14 cellular contexts compared by ENCODE assay signal in genomic region chr17:57957120-57957850, GRCh38. TPM values are rescaled to one million over a fixed set of nuclear protein-coding genes. Genes with fewer than 3 reads are reported as not detected.
DNase-seq lines count a peak whose midpoint lies in the region; ATAC-seq, FAIRE-seq and TF ChIP-seq lines count a peak whose summit lies in the region.
"Had no signal": no experiment of that assay in that cellular context is flagged by ENCODE, and none has a peak within 500 bp of the region (broad histone marks: within the 10 kb centered on the region; RNA-seq: fewer than 3 reads in every experiment).

No MANE protein-coding gene starts in this region.

- peaks cover 12% of the 10 kb centered on the region for H3K27me3 Mint-ChIP-seq in brain
- H3K27me3 Mint-ChIP-seq in natural killer cell treated with Interleukin-12 subunit alpha and Interleukin-12 subunit beta and Interleukin-15 and Interleukin-18, amount 100 ng/mL, for 72 hours: peaks cover 37 to 46% of the 10 kb centered on the region in 2 donors
- H3K27me3 Mint-ChIP-seq in activated T-helper 1 cell treated with anti-CD3 and anti-CD28 coated beads, Interleukin-12 subunit alpha, Interleukin-12 subunit beta, Interleukin-2, Interleukin-4 antibody, amounts not matched to agents 30 ng/mL and 10 ng/mL and 1 ng/mL, durations not matched to agents 14 hours and 24 hours and 36 hours (ENCODE audit: insufficient read depth): peaks cover 63% of the 10 kb centered on the region

- WGBS in suprapubic skin: 98% methylated on average over 8 of the region's 8 CpGs
- WGBS in small intestine, 3 donors: 81 to 85% (median 82%) methylated on average over 8 of the region's 8 CpGs
- WGBS in gastroesophageal sphincter (ENCODE audit: low coverage in 1 of 2), 2 donors: 78 to 95% methylated on average over 3 to 7 of the region's 8 CpGs

- no peaks in the 10 kb centered on the region for H3K9me2 ChIP-seq in HCT116 (ENCODE audit: insufficient read depth)

- no TSS peak for BruUV-seq in HCT116 (replicated peaks; lab: Mats Ljungman, UMichigan)

- H3K9ac ChIP-seq in HCT116 (ENCODE audit: low read length): no peak overlapping the region

- H3K4me1 ChIP-seq in HCT116 (ENCODE audit: control insufficient read depth in 1 of 2, insufficient read depth in 2 of 2, low read length in 2 of 2): peaks cover 38 to 47% of the 10 kb centered on the region in 2 experiments
- H3K4me1 ChIP-seq in suprapubic skin: peaks cover 30% of the 10 kb centered on the region
- peaks cover 0 to 6% of the 10 kb centered on the region in 2 donors for H3K4me1 ChIP-seq in small intestine (ENCODE audit: control insufficient read depth in 2 of 2, insufficient read depth in 1 of 2, low read depth in 1 of 2, low read length in 1 of 2)
- peaks cover 3 to 38% (median 18%) of the 10 kb centered on the region in 3 donors for H3K4me1 ChIP-seq in gastroesophageal sphincter

- H3K27ac Mint-ChIP-seq in brain: peak overlapping the region in 4 of 5 experiments; percentile 8 to 97 (median 69)
- no peak overlapping the region for H3K27ac Mint-ChIP-seq in natural killer cell treated with Interleukin-12 subunit alpha and Interleukin-12 subunit beta and Interleukin-15 and Interleukin-18, amount 100 ng/mL, for 72 hours
- no peak overlapping the region for H3K27ac Mint-ChIP-seq in activated T-helper 1 cell treated with anti-CD3 and anti-CD28 coated beads, Interleukin-12 subunit alpha, Interleukin-12 subunit beta, Interleukin-2, Interleukin-4 antibody, amounts not matched to agents 30 ng/mL and 10 ng/mL and 1 ng/mL, durations not matched to agents 14 hours and 24 hours and 36 hours
- H3K27ac Mint-ChIP-seq: activated naive CD4-positive, alpha-beta T cell treated with anti-CD3 and anti-CD28 coated beads for 36 hours had no signal

- peaks cover 0 to 2% (median 0%) of the 10 kb centered on the region in 5 experiments for H3K9me3 Mint-ChIP-seq in brain
- H3K9me3 Mint-ChIP-seq in natural killer cell treated with Interleukin-12 subunit alpha and Interleukin-12 subunit beta and Interleukin-15 and Interleukin-18, amount 100 ng/mL, for 72 hours: no peaks in the 10 kb centered on the region
- no peaks in the 10 kb centered on the region for H3K9me3 Mint-ChIP-seq in activated T-helper 1 cell treated with anti-CD3 and anti-CD28 coated beads, Interleukin-12 subunit alpha, Interleukin-12 subunit beta, Interleukin-2, Interleukin-4 antibody, amounts not matched to agents 30 ng/mL and 10 ng/mL and 1 ng/mL, durations not matched to agents 14 hours and 24 hours and 36 hours
- H3K9me3 Mint-ChIP-seq: activated naive CD4-positive, alpha-beta T cell treated with anti-CD3 and anti-CD28 coated beads for 36 hours had no signal

- TF ChIP-seq POLR2A in HCT116 (IDR thresholded peaks at IDR 0.05; ENCODE audit: borderline replicate concordance, extremely low read depth, insufficient read depth, insufficient read length) (no peak), suprapubic skin (IDR thresholded peaks at IDR 0.05) (no peak), gastroesophageal sphincter (IDR thresholded peaks at IDR 0.05) (no peak)

- TF ChIP-seq EP300 in suprapubic skin (IDR thresholded peaks at IDR 0.05) (no peak), gastroesophageal sphincter (IDR thresholded peaks at IDR 0.05) (no peak)

- H3K36me3 ChIP-seq in HCT116 (ENCODE audit: control insufficient read depth in 1 of 2, insufficient read depth in 2 of 2, low read length in 2 of 2) (peaks cover 0 to 5% of the 10 kb centered on the region in 2 experiments; a peak in 1 of 4 replicates), suprapubic skin (no peaks in the 10 kb centered on the region), small intestine (ENCODE audit: control insufficient read depth in 2 of 2, insufficient read depth in 2 of 2, low read length in 2 of 2) (no peaks in the 10 kb centered on the region), gastroesophageal sphincter (no peaks in the 10 kb centered on the region)
- H3K36me3 ChIP-seq: HAP-1 had no signal

- TF ChIP-seq CTCF in HCT116 (IDR thresholded peaks at IDR 0.05 in 2 of 3, conservative IDR thresholded peaks at IDR 0.05 in 1 of 3; ENCODE audit: borderline replicate concordance in 1 of 3, insufficient read depth in 1 of 3, low read depth in 2 of 3, low read length in 2 of 3) (no peak), brain (conservative IDR thresholded peaks at IDR 0.05) (no peak), suprapubic skin (IDR thresholded peaks at IDR 0.05) (no peak), gastroesophageal sphincter (IDR thresholded peaks at IDR 0.05) (no peak)

- H3K79me2 ChIP-seq in HCT116 (ENCODE audit: insufficient read depth, low read length): peaks cover 25% of the 10 kb centered on the region

- no peaks in the 10 kb centered on the region for H3K36me3 Mint-ChIP-seq in brain
- no peaks in the 10 kb centered on the region for H3K36me3 Mint-ChIP-seq in natural killer cell treated with Interleukin-12 subunit alpha and Interleukin-12 subunit beta and Interleukin-15 and Interleukin-18, amount 100 ng/mL, for 72 hours
- H3K36me3 Mint-ChIP-seq in activated T-helper 1 cell treated with anti-CD3 and anti-CD28 coated beads, Interleukin-12 subunit alpha, Interleukin-12 subunit beta, Interleukin-2, Interleukin-4 antibody, amounts not matched to agents 30 ng/mL and 10 ng/mL and 1 ng/mL, durations not matched to agents 14 hours and 24 hours and 36 hours (ENCODE audit: low read depth): no peaks in the 10 kb centered on the region

- no peak for ATAC-seq in HCT116
- ATAC-seq in natural killer cell treated with Interleukin-12 subunit alpha and Interleukin-12 subunit beta and Interleukin-15 and Interleukin-18, amount 100 ng/mL, for 72 hours: no peak
- ATAC-seq in gastroesophageal sphincter: no peak
- ATAC-seq: body of pancreas, PC-3 had no signal

- peak overlapping the region in 4 of 5 experiments; percentile 38 to 84 (median 70) for H3K4me3 Mint-ChIP-seq in brain
- peak overlapping the region; percentile 40 for H3K4me3 Mint-ChIP-seq in natural killer cell treated with Interleukin-12 subunit alpha and Interleukin-12 subunit beta and Interleukin-15 and Interleukin-18, amount 100 ng/mL, for 72 hours
- H3K4me3 Mint-ChIP-seq in activated T-helper 1 cell treated with anti-CD3 and anti-CD28 coated beads, Interleukin-12 subunit alpha, Interleukin-12 subunit beta, Interleukin-2, Interleukin-4 antibody, amounts not matched to agents 30 ng/mL and 10 ng/mL and 1 ng/mL, durations not matched to agents 14 hours and 24 hours and 36 hours: no peak overlapping the region
- H3K4me3 Mint-ChIP-seq: activated naive CD4-positive, alpha-beta T cell treated with anti-CD3 and anti-CD28 coated beads for 36 hours had no signal

- CTCF ChIA-PET in HCT116 (lab: Charles Lee): interaction anchor here (1.0 to 2.0 kb wide), 2 partner anchors 59 to 82 kb away, joined by 4 to 5 read pairs; no protein-coding TSS in a partner anchor

- H3K27ac ChIP-seq in HCT116 (ENCODE audit: low read depth, low read length) (no peak overlapping the region), suprapubic skin (no peak overlapping the region), small intestine (ENCODE audit: low read depth in 1 of 2, low read length in 1 of 2) (no peak overlapping the region), gastroesophageal sphincter (peak overlapping the region in 2 of 4 donors; percentile 100)
- H3K27ac ChIP-seq: body of pancreas had no signal

- H3K4me3 ChIP-seq in HCT116 (replicated peaks in 1 of 2; ENCODE audit: low read depth in 1 of 2, low read length in 2 of 2) (no peak overlapping the region), suprapubic skin (no peak overlapping the region), small intestine (ENCODE audit: low read depth in 1 of 2, low read length in 2 of 2) (no peak overlapping the region), gastroesophageal sphincter (no peak overlapping the region)
- H3K4me3 ChIP-seq: body of pancreas, HAP-1 had no signal

- no peaks in the 10 kb centered on the region for H4K20me1 ChIP-seq in HCT116 (ENCODE audit: insufficient read depth)

- no peak for FAIRE-seq in small intestine (lab: Jason Lieb, UNC)

- H3K27me3 ChIP-seq in HCT116 (ENCODE audit: insufficient read depth, low read length) (no peaks in the 10 kb centered on the region), suprapubic skin (no peaks in the 10 kb centered on the region), small intestine (ENCODE audit: control insufficient read depth in 2 of 2, insufficient read depth in 2 of 2, low read length in 2 of 2) (no peaks in the 10 kb centered on the region), gastroesophageal sphincter (no peaks in the 10 kb centered on the region)
- H3K27me3 ChIP-seq: body of pancreas had no signal

- no peak overlapping the region for H2AFZ ChIP-seq in HCT116 (ENCODE audit: low read depth, low read length, poor library complexity, severe bottlenecking)

- no peak for DNase-seq in HCT116 (ENCODE audit: low read depth, low spot score)
- DNase-seq in natural killer cell treated with Interleukin-12 subunit alpha and Interleukin-12 subunit beta and Interleukin-15 and Interleukin-18, amount 100 ng/mL, for 72 hours (ENCODE audit: low spot score): no peak
- peak; percentile 25 to 59 for DNase-seq in suprapubic skin (ENCODE audit: low spot score in 2 of 2)
- no peak for DNase-seq in small intestine
- no peak for DNase-seq in activated T-helper 1 cell treated with anti-CD3 and anti-CD28 coated beads, Interleukin-12 subunit alpha, Interleukin-12 subunit beta, Interleukin-2, Interleukin-4 antibody, amounts not matched to agents 30 ng/mL and 10 ng/mL and 1 ng/mL, durations not matched to agents 14 hours and 24 hours and 36 hours (ENCODE audit: low spot score)
- DNase-seq: activated CD4-positive, alpha-beta T cell treated with anti-CD3 and anti-CD28 coated beads for 4 hours; activated naive CD4-positive, alpha-beta T cell treated with anti-CD3 and anti-CD28 coated beads for 36 hours; erythroblast; PC-3; retina had no signal

- intact Hi-C loops in HCT116 (cut with micrococcal nuclease): no loop called here
- intact Hi-C loops in activated T-helper 1 cell treated with anti-CD3 and anti-CD28 coated beads, Interleukin-12 subunit alpha, Interleukin-12 subunit beta, Interleukin-2, Interleukin-4 antibody, amounts not matched to agents 30 ng/mL and 10 ng/mL and 1 ng/mL, durations not matched to agents 14 hours and 24 hours and 36 hours (cut with micrococcal nuclease): loop anchor here (2.0 to 5.0 kb wide), 2 partner anchors 30 to 55 kb away; no protein-coding TSS in a partner anchor

- RAD21 ChIA-PET in HCT116 (lab: Charles Lee; ENCODE audit: low non-redundant PET in 1 of 2, low total read pairs in 2 of 2, uncharacterized antibody in 2 of 2, unreplicated experiment in 2 of 2): no interaction called here

- H3K4me2 ChIP-seq in HCT116 (ENCODE audit: low read length): peak overlapping the region; percentile 99; the same call in 1 of the 2 replicates

- H3K4me1 Mint-ChIP-seq in brain: peaks cover 47% of the 10 kb centered on the region
- peaks cover 22 to 31% of the 10 kb centered on the region in 2 donors for H3K4me1 Mint-ChIP-seq in natural killer cell treated with Interleukin-12 subunit alpha and Interleukin-12 subunit beta and Interleukin-15 and Interleukin-18, amount 100 ng/mL, for 72 hours (ENCODE audit: low read depth in 2 of 2)
- H3K4me1 Mint-ChIP-seq in activated T-helper 1 cell treated with anti-CD3 and anti-CD28 coated beads, Interleukin-12 subunit alpha, Interleukin-12 subunit beta, Interleukin-2, Interleukin-4 antibody, amounts not matched to agents 30 ng/mL and 10 ng/mL and 1 ng/mL, durations not matched to agents 14 hours and 24 hours and 36 hours (ENCODE audit: low read depth): peaks cover 19% of the 10 kb centered on the region

- H3K9me3 ChIP-seq in HCT116 (ENCODE audit: control insufficient read depth in 1 of 2, insufficient read depth in 1 of 2, low read depth in 1 of 2, low read length in 2 of 2): no peaks in the 10 kb centered on the region
- H3K9me3 ChIP-seq in suprapubic skin: no peaks in the 10 kb centered on the region
- H3K9me3 ChIP-seq in small intestine (ENCODE audit: control insufficient read depth, low read depth): no peaks in the 10 kb centered on the region
- no peaks in the 10 kb centered on the region for H3K9me3 ChIP-seq in gastroesophageal sphincter
- H3K9me3 ChIP-seq: body of pancreas, HAP-1 had no signal

- POLR2A ChIA-PET in HCT116 (lab: Charles Lee): interaction anchor here (0.6 to 2.4 kb wide), 4 partner anchors 9 to 87 kb away, joined by 3 to 11 read pairs (median 4); no protein-coding TSS in a partner anchor

- TF ChIP-seq RAD21 in HCT116 (IDR thresholded peaks at IDR 0.05; ENCODE audit: low read depth): no peak

RNA-seq across cellular contexts. Expression of gene CUEDC1, which starts 2.1 kb away (rescaled TPM):
- total RNA-seq in HCT116 (2021; ENCODE audit: unreplicated experiment) (60.2 TPM), suprapubic skin (10 to 100 TPM in 2 of 4 donors, 1 to 10 TPM in 2; 5.1 to 34.2 (median 12.8) TPM), gastroesophageal sphincter (10 to 100 TPM; 35.7 to 60.3 (median 45.6) TPM)
- polyA plus RNA-seq in HCT116 (2012): 54.1 and 58.2 TPM in 2 replicates
- polyA plus RNA-seq in brain (ENCODE audit: insufficient read depth, low read depth, low replicate concordance) (97.8 TPM), small intestine (10 to 100 TPM in 1 of 3 donors, 1 to 10 TPM in 2; 1.6 to 14.9 (median 6.8) TPM)
- total RNA-seq in natural killer cell treated with Interleukin-12 subunit alpha and Interleukin-12 subunit beta and Interleukin-15 and Interleukin-18, amount 100 ng/mL, for 72 hours: under 1 TPM in 1 of 2 donors, not detected in 1; 0.19 TPM
- total RNA-seq in activated T-helper 1 cell treated with anti-CD3 and anti-CD28 coated beads, Interleukin-12 subunit alpha, Interleukin-12 subunit beta, Interleukin-2, Interleukin-4 antibody, amounts not matched to agents 30 ng/mL and 10 ng/mL and 1 ng/mL, durations not matched to agents 14 hours and 24 hours and 36 hours: 0.37 TPM in 1 of 2 replicates, not detected in the other

RNA-seq across cellular contexts. Expression of gene VEZF1, which starts 30.8 kb away (rescaled TPM):
- 70.2 TPM for total RNA-seq in HCT116 (2021; ENCODE audit: unreplicated experiment)
- polyA plus RNA-seq in HCT116 (2012): 50.5 and 55.6 TPM in 2 replicates
- 72.5 TPM for polyA plus RNA-seq in brain (ENCODE audit: insufficient read depth, low read depth, low replicate concordance)
- 10 to 100 TPM; 29.1 to 31.8 TPM for total RNA-seq in natural killer cell treated with Interleukin-12 subunit alpha and Interleukin-12 subunit beta and Interleukin-15 and Interleukin-18, amount 100 ng/mL, for 72 hours
- total RNA-seq in suprapubic skin: 10 to 100 TPM; 45.3 to 76.0 (median 63.7) TPM
- polyA plus RNA-seq in small intestine: 10 to 100 TPM; 11.4 to 25.6 (median 11.9) TPM
- total RNA-seq in gastroesophageal sphincter: 100 to 1,000 TPM; 115 to 148 (median 132) TPM
- 37.7 and 41.2 TPM in 2 replicates for total RNA-seq in activated T-helper 1 cell treated with anti-CD3 and anti-CD28 coated beads, Interleukin-12 subunit alpha, Interleukin-12 subunit beta, Interleukin-2, Interleukin-4 antibody, amounts not matched to agents 30 ng/mL and 10 ng/mL and 1 ng/mL, durations not matched to agents 14 hours and 24 hours and 36 hours

RNA-seq across cellular contexts. Expression of gene SRSF1, which starts 49.8 kb away (rescaled TPM):
- total RNA-seq in HCT116 (2021; ENCODE audit: unreplicated experiment): 434 TPM
- 157 and 231 TPM in 2 replicates for polyA plus RNA-seq in HCT116 (2012)
- 124 TPM for polyA plus RNA-seq in brain (ENCODE audit: insufficient read depth, low read depth, low replicate concordance)
- 100 to 1,000 TPM; 327 to 426 TPM for total RNA-seq in natural killer cell treated with Interleukin-12 subunit alpha and Interleukin-12 subunit beta and Interleukin-15 and Interleukin-18, amount 100 ng/mL, for 72 hours
- 100 to 1,000 TPM; 108 to 172 (median 125) TPM for total RNA-seq in suprapubic skin
- polyA plus RNA-seq in small intestine: 100 to 1,000 TPM in 1 of 3 donors, 10 to 100 TPM in 2; 62.7 to 141 (median 71.8) TPM
- 100 to 1,000 TPM; 139 to 240 (median 198) TPM for total RNA-seq in gastroesophageal sphincter
- total RNA-seq in activated T-helper 1 cell treated with anti-CD3 and anti-CD28 coated beads, Interleukin-12 subunit alpha, Interleukin-12 subunit beta, Interleukin-2, Interleukin-4 antibody, amounts not matched to agents 30 ng/mL and 10 ng/mL and 1 ng/mL, durations not matched to agents 14 hours and 24 hours and 36 hours: 491 and 498 TPM in 2 replicates

Comparison
In these comparisons a context has a peak if more than half of its experiments do, and no peak if none do; other contexts are left out.
1. DNase-seq: peak in suprapubic skin (2 of 2); none in HCT116 (single experiment), natural killer cell treated with Interleukin-12 subunit alpha and Interleukin-12 subunit beta and Interleukin-15 and Interleukin-18, amount 100 ng/mL, for 72 hours (single experiment), small intestine (single experiment) and activated T-helper 1 cell treated with anti-CD3 and anti-CD28 coated beads, Interleukin-12 subunit alpha, Interleukin-12 subunit beta, Interleukin-2, Interleukin-4 antibody, amounts not matched to agents 30 ng/mL and 10 ng/mL and 1 ng/mL, durations not matched to agents 14 hours and 24 hours and 36 hours (single experiment).
2. H3K27ac Mint-ChIP-seq: peak in brain (4 of 5); none in natural killer cell treated with Interleukin-12 subunit alpha and Interleukin-12 subunit beta and Interleukin-15 and Interleukin-18, amount 100 ng/mL, for 72 hours (0 of 2) and activated T-helper 1 cell treated with anti-CD3 and anti-CD28 coated beads, Interleukin-12 subunit alpha, Interleukin-12 subunit beta, Interleukin-2, Interleukin-4 antibody, amounts not matched to agents 30 ng/mL and 10 ng/mL and 1 ng/mL, durations not matched to agents 14 hours and 24 hours and 36 hours (single experiment).